ENCODE assay signal across 8 cellular contexts in genomic region chr5:40798012-40798855, GRCh38. TPM values are rescaled to one million over a fixed set of nuclear protein-coding genes. Genes with fewer than 3 reads are reported as not detected.
DNase-seq lines count a peak whose midpoint lies in the region; ATAC-seq, FAIRE-seq and TF ChIP-seq lines count a peak whose summit lies in the region.

PRKAA1 (minus strand) TSS chr5:40798374; CDS start chr5:40798189, 185 bp downstream.

- no TSS peak for BruUV-seq in HepG2 (replicated peaks; lab: Mats Ljungman, UMichigan)

- peaks cover 29% of the 10 kb centered on the region for H3K36me3 Mint-ChIP-seq in CD4-positive, alpha-beta T cell (ENCODE audit: low read depth)
- peaks cover 10% of the 10 kb centered on the region for H3K36me3 Mint-ChIP-seq in dendritic cell treated with granulocyte-macrophage colony-stimulating factor and Interleukin-4, amounts not matched to agents 40 ng/mL and 50 ng/mL, for 4 days (ENCODE audit: low read depth)

- peak within 1 kb of the TSS; percentile 94 for H3K4me3 Mint-ChIP-seq in CD4-positive, alpha-beta T cell
- H3K4me3 Mint-ChIP-seq in dendritic cell treated with granulocyte-macrophage colony-stimulating factor and Interleukin-4, amounts not matched to agents 40 ng/mL and 50 ng/mL, for 4 days = peak within 1 kb of the TSS; percentile 83

- CTCF ChIA-PET in CD4-positive, alpha-beta T cell (lab: Charles Lee) = interaction anchor here (0.7 to 1.4 kb wide), 6 partner anchors 10 to 1259 kb away, joined by 3 to 6 read pairs (median 4); partner anchors contain the start of gene TTC33
- CTCF ChIA-PET in HepG2 (lab: Yijun Ruan, JAX; ENCODE audit: low intra/inter-chr PET ratio, low total read pairs) = interaction anchor here (1.7 kb wide), 1 partner anchor 43 kb away, joined by 19 read pairs; the partner anchor contains the start of gene TTC33

- peaks cover 43% of the 10 kb centered on the region for H3K79me2 ChIP-seq in HepG2 (ENCODE audit: insufficient read depth, low read length)

- H3K4me1 ChIP-seq in HepG2 (ENCODE audit: insufficient read depth, low read length) = peaks cover 63% of the 10 kb centered on the region

- POLR2A ChIA-PET in CD4-positive, alpha-beta T cell (lab: Charles Lee) = interaction anchor here (0.6 to 2.9 kb wide), 8 partner anchors 10 to 54 kb away, joined by 3 to 18 read pairs (median 3); partner anchors contain the start of genes CARD6 and RPL37
- POLR2A ChIA-PET in HepG2 (lab: Yijun Ruan, JAX) = interaction anchor here (0.6 to 2.2 kb wide), 9 partner anchors 8 to 617 kb away, joined by 3 to 11 read pairs (median 4); no protein-coding TSS in a partner anchor

- TF ChIP-seq RAD21 in HepG2 (CRISPR knock-in tag; IDR thresholded peaks at IDR 0.05) = peak; percentile 73; the same call in 1 of the 2 replicates

- peak within 1 kb of the TSS; percentile 94 to 98 (median 96) for H3K4me3 ChIP-seq in HepG2 (replicated peaks in 1 of 3; ENCODE audit: insufficient read depth in 1 of 3, low read depth in 2 of 3, low read length in 3 of 3)

- peak; percentile 93 for ATAC-seq in CD4-positive, alpha-beta T cell (ENCODE audit: poor library complexity)
- ATAC-seq in GM19438 (IDR thresholded peaks at IDR 0.05; ENCODE audit: low read depth, unreplicated experiment) (peak; percentile 87), HG03571 (IDR thresholded peaks at IDR 0.05; ENCODE audit: unreplicated experiment) (peak; percentile 96), HepG2 (peak; percentile 95)

- FAIRE-seq in HepG2 (lab: Jason Lieb, UNC) = no peak

- DNase-seq in CD4-positive, alpha-beta T cell = peak; percentile 80 to 92 (median 86)
- DNase-seq in NCI-H748 treated with DMSO at 0.1 percent for 48 hours (lab: John Stamatoyannopoulos, UW) (peak; percentile 93), HepG2 (ENCODE audit: low spot score) (peak; percentile 71)
- peak; percentile 67 to 76 for DNase-seq in activated CD4-positive, alpha-beta T cell treated with anti-CD3 and anti-CD28 coated beads, Interleukin-2, amount 50 U/mL, for 24 hours (ENCODE audit: low read depth in 1 of 2, low spot score in 1 of 2)
- peak; percentile 89 for DNase-seq in stimulated activated CD4-positive, alpha-beta T cell treated with anti-CD3 and anti-CD28 coated beads, Interleukin-4, amount 100 ng/mL, for 1 hour

- H4K20me1 ChIP-seq in HepG2 (ENCODE audit: insufficient read depth, low read length) = peaks cover 12% of the 10 kb centered on the region

- peak; percentile 71 for TF ChIP-seq CTCF in CD4-positive, alpha-beta T cell (IDR thresholded peaks at IDR 0.05)
- peak; percentile 80 for TF ChIP-seq CTCF in HepG2 (CRISPR knock-in tag; IDR thresholded peaks at IDR 0.05)

- peak within 1 kb of the TSS; percentile 92 for H3K9ac ChIP-seq in HepG2 (ENCODE audit: insufficient read depth, low read depth, low read length)

- no peaks in the 10 kb centered on the region for H3K27me3 ChIP-seq in CD4-positive, alpha-beta T cell (ENCODE audit: control insufficient read depth, insufficient read depth, low read length)
- no peaks in the 10 kb centered on the region; a peak in 1 of 5 replicates for H3K27me3 ChIP-seq in HepG2 (ENCODE audit: control insufficient read depth in 1 of 2, insufficient read depth in 2 of 2, low read length in 2 of 2)

- no peaks in the 10 kb centered on the region for H3K9me3 ChIP-seq in CD4-positive, alpha-beta T cell (ENCODE audit: control insufficient read depth, low read length)
- H3K9me3 ChIP-seq in HepG2 (ENCODE audit: low read length) = no peaks in the 10 kb centered on the region

- H3K4me1 Mint-ChIP-seq in CD4-positive, alpha-beta T cell (ENCODE audit: low read depth) = peaks cover 48% of the 10 kb centered on the region
- H3K4me1 Mint-ChIP-seq in dendritic cell treated with granulocyte-macrophage colony-stimulating factor and Interleukin-4, amounts not matched to agents 40 ng/mL and 50 ng/mL, for 4 days (ENCODE audit: low read depth) = peaks cover 21% of the 10 kb centered on the region

- peak in 1 of 2 experiments; percentile 24; a peak in 2 of 4 replicates for TF ChIP-seq EP300 in HepG2 (IDR thresholded peaks at IDR 0.05; ENCODE audit: low read depth in 2 of 2, low read length in 2 of 2)
- no peak for TF ChIP-seq EP300 in HepG2 (CRISPR knock-in tag; IDR thresholded peaks at IDR 0.05; ENCODE audit: borderline replicate concordance)

- in situ Hi-C loops in HepG2 (cut with HindIII; ENCODE audit: extremely low pct_ligation_motif_present, low pct_unique_long_range_greater_than_20kb) = no loop called here

- H3K27me3 Mint-ChIP-seq in CD4-positive, alpha-beta T cell = no peaks in the 10 kb centered on the region
- peaks cover 3% of the 10 kb centered on the region for H3K27me3 Mint-ChIP-seq in dendritic cell treated with granulocyte-macrophage colony-stimulating factor and Interleukin-4, amounts not matched to agents 40 ng/mL and 50 ng/mL, for 4 days

- under 1% methylated on average over 27 of the region's 73 CpGs for WGBS in HepG2 (ENCODE audit: low lambda C conversion rate)

- peak within 1 kb of the TSS; percentile 85 for H3K27ac Mint-ChIP-seq in CD4-positive, alpha-beta T cell
- peak within 1 kb of the TSS; percentile 82 for H3K27ac Mint-ChIP-seq in dendritic cell treated with granulocyte-macrophage colony-stimulating factor and Interleukin-4, amounts not matched to agents 40 ng/mL and 50 ng/mL, for 4 days

- no peaks in the 10 kb centered on the region for H3K36me3 ChIP-seq in HepG2 (replicated peaks in 1 of 2; ENCODE audit: control insufficient read depth in 1 of 2, insufficient read depth in 2 of 2, low read length in 2 of 2)

- peak within 1 kb of the TSS; percentile 92 for H2AFZ ChIP-seq in HepG2 (ENCODE audit: low read length)

- intact Hi-C loops in CD4-positive, alpha-beta T cell (cut with DNase I, micrococcal nuclease) = loop anchor here in 1 of 2 experiments (1.0 kb wide), 2 partner anchors 36 to 43 kb away; partner anchors contain the start of gene TTC33
- intact Hi-C loops in dendritic cell treated with granulocyte-macrophage colony-stimulating factor and Interleukin-4, amounts not matched to agents 40 ng/mL and 50 ng/mL, for 4 days (cut with micrococcal nuclease) = loop anchor here (1.0 kb wide), 1 partner anchor 42 kb away; no protein-coding TSS in a partner anchor
- intact Hi-C loops in HepG2 (cut with micrococcal nuclease; ENCODE audit: unreplicated experiment) = loop anchor here (1.0 kb wide), 2 partner anchors 36 to 43 kb away; partner anchors contain the start of gene TTC33

- peak within 1 kb of the TSS; percentile 84 for H3K27ac ChIP-seq in CD4-positive, alpha-beta T cell (ENCODE audit: low read depth, low read length)
- H3K27ac ChIP-seq in HepG2 (ENCODE audit: extremely low read length, insufficient read depth, low read length) = peak within 1 kb of the TSS; percentile 93

- TF ChIP-seq POLR2A in HepG2 (IDR thresholded peaks at IDR 0.05; ENCODE audit: insufficient read depth in 1 of 2, low read depth in 2 of 2, low read length in 2 of 2) = peak; percentile 80 to 86

- H3K9me3 Mint-ChIP-seq in CD4-positive, alpha-beta T cell = no peaks in the 10 kb centered on the region
- H3K9me3 Mint-ChIP-seq in dendritic cell treated with granulocyte-macrophage colony-stimulating factor and Interleukin-4, amounts not matched to agents 40 ng/mL and 50 ng/mL, for 4 days = no peaks in the 10 kb centered on the region

- H3K4me2 ChIP-seq in HepG2 (ENCODE audit: low read depth, low read length) = peak within 1 kb of the TSS; percentile 92

TF ChIP-seq in HepG2, 621 proteins besides CTCF, POLR2A, EP300 and RAD21 (continues in another document):
- TF ChIP-seq FOSL2 (CRISPR knock-in tag; IDR thresholded peaks at IDR 0.05) (peak; percentile 10), ZSCAN12 (CRISPR knock-in tag; IDR thresholded peaks at IDR 0.05) (no peak)
- TF ChIP-seq, protein P1, sequence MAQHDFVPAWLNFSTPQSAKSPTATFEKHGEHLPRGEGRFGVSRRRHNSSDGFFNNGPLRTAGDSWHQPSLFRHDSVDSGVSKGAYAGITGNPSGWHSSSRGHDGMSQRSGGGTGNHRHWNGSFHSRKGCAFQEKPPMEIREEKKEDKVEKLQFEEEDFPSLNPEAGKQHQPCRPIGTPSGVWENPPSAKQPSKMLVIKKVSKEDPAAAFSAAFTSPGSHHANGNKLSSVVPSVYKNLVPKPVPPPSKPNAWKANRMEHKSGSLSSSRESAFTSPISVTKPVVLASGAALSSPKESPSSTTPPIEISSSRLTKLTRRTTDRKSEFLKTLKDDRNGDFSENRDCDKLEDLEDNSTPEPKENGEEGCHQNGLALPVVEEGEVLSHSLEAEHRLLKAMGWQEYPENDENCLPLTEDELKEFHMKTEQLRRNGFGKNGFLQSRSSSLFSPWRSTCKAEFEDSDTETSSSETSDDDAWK (CRISPR knock-in tag; IDR thresholded peaks at IDR 0.05) = no peak

RNA-seq across cellular contexts. Expression of gene PRKAA1, which starts in this region (rescaled TPM):
- 100 to 1,000 TPM; 102 to 105 TPM for total RNA-seq in CD4-positive, alpha-beta T cell
- total RNA-seq in HepG2 (2016; rRNA removed; fragmentation: Illumina TruSeq; extraction: Trizol) = 58.0 and 78.7 TPM in 2 replicates
- 31.0 and 34.0 TPM in 2 replicates for total RNA-seq in HepG2 (2016; cell fraction: cytosol; rRNA removed; fragmentation: Illumina TruSeq; extraction: Trizol; ENCODE audit: low read depth)
- 56.3 and 76.7 TPM in 2 replicates for total RNA-seq in HepG2 (2016; cell fraction: insoluble cytoplasmic fraction; rRNA removed; fragmentation: Illumina TruSeq; extraction: Trizol)
- total RNA-seq in HepG2 (2016; cell fraction: membrane; rRNA removed; fragmentation: Illumina TruSeq; extraction: Trizol) = 28.2 and 36.2 TPM in 2 replicates
- total RNA-seq in HepG2 (2016; cell fraction: nucleus; rRNA removed; fragmentation: Illumina TruSeq; extraction: Trizol) = 48.6 and 60.5 TPM in 2 replicates
- polyA plus RNA-seq in HepG2 (2011; rRNA removed) = 29.0 and 36.6 TPM in 2 replicates
- 10.5 and 18.5 TPM in 2 replicates for polyA plus RNA-seq in HepG2 (2011; cell fraction: cytosol; rRNA removed)
- 38.2 and 50.6 TPM in 2 replicates for polyA plus RNA-seq in HepG2 (2011; cell fraction: nucleus; rRNA removed)
- polyA plus RNA-seq in HepG2 (2012) = 39.5 and 51.9 TPM in 2 replicates
- 1.4 and 1.5 TPM in 2 replicates for polyA plus RNA-seq in HepG2 (2016; cell fraction: cytosol; fragmentation: Illumina TruSeq; extraction: Trizol; ENCODE audit: low read depth)
- 32.4 and 34.1 TPM in 2 replicates for polyA plus RNA-seq in HepG2 (2016; cell fraction: insoluble cytoplasmic fraction; fragmentation: Illumina TruSeq; extraction: Trizol; ENCODE audit: low read depth)
- 3.2 and 4.1 TPM in 2 replicates for polyA plus RNA-seq in HepG2 (2016; cell fraction: membrane; fragmentation: Illumina TruSeq; extraction: Trizol; ENCODE audit: low read depth)
- polyA plus RNA-seq in HepG2 (2016; cell fraction: nucleus; fragmentation: Illumina TruSeq; extraction: Trizol; ENCODE audit: insufficient read depth, low read depth) = 61.0 and 74.0 TPM in 2 replicates
- 12.8 and 19.6 TPM in 2 replicates for polyA minus RNA-seq in HepG2 (2011; rRNA and poly(A)+ RNA removed; ENCODE audit: low replicate concordance)
- polyA minus RNA-seq in HepG2 (2011; cell fraction: cytosol; rRNA and poly(A)+ RNA removed) = 42.8 and 49.6 TPM in 2 replicates
- 88.8 and 97.3 TPM in 2 replicates for polyA minus RNA-seq in HepG2 (2011; cell fraction: nucleus; rRNA and poly(A)+ RNA removed)

Comparison
In these comparisons a context has a peak if more than half of its experiments do, and no peak if none do; other contexts are left out.
1. Peak in every context shown above with its lines: DNase-seq, ATAC-seq, H3K4me3 ChIP-seq and H3K27ac ChIP-seq.